Comparison of ENCODE assay signal across 14 cellular contexts in the genomic region with DNA sequence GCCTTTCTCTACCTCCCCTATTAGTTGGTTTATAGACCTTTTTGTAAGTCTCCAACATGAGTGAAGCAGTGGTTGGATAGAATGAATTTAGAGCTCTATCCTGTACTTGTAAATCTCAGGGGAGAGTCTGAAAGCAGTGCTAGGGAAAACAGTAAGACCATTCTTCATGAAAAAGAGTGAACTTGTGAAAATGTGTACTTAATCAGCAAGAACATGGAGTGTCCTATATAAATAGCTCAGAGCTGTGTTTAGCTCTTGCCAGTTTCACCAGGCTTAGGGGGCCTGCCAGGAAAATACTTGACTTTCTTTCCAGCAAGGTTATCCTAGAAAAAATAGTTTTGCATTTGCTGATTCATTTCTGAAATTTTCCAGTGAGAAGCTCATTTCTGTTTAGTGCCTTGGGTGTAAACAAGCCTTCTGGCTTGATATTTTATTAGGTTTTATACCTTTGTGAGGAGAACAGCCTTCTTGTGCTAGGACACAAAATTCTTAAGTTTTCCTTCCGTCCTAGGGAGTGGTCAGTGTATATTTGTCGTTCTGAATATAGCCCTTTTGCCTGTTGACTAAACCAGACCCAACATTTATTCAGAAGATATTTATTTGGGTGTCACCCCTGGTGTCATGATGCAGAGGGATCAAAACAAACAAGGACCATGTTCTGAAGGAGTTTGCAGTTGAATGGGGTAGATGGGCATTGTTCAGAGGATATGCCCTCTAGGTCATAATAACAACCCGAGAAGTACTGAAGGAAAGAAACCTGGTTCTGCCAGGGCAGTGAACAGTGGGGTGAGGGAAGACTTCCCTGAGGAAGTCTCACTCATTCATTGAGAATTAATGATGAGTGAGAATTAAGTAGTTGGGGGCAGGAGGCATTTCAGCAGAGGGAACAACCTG. TPM values are rescaled to one million over a fixed set of nuclear protein-coding genes. Genes with fewer than 3 reads are reported as not detected.
A peak's percentile ranks its signal among the peaks of the same experiment; 100 is the strongest.
DNase-seq lines count a peak whose midpoint lies in the region; ATAC-seq and TF ChIP-seq lines count a peak whose summit lies in the region.
"Had no signal": no experiment of that assay in that cellular context is flagged by ENCODE, and none has a peak within 500 bp of the region (broad histone marks: within the 10 kb centered on the region; RNA-seq: fewer than 3 reads in every experiment).

No MANE protein-coding gene starts in this region.

- H3K36me3 ChIP-seq in BJ (ENCODE audit: control insufficient read depth, insufficient read depth, low read length) (no peaks in the 10 kb centered on the region), gastrocnemius medialis (no peaks in the 10 kb centered on the region)
- H3K36me3 ChIP-seq: pancreas had no signal

- intact Hi-C loops in gastrocnemius medialis (cut with DNase I; ENCODE audit: low total_unique reads) = no loop called here

- no peaks in the 10 kb centered on the region for H3K27me3 Mint-ChIP-seq in activated T-cell treated with anti-CD3 and anti-CD28 coated beads, Interleukin-2, amount 50 U/mL, for 72 hours (ENCODE audit: low read depth)
- H3K27me3 Mint-ChIP-seq in type B pancreatic cell = no peaks in the 10 kb centered on the region
- H3K27me3 Mint-ChIP-seq: dendritic cell treated with granulocyte-macrophage colony-stimulating factor and Interleukin-4, amounts not matched to agents 40 ng/mL and 50 ng/mL, for 4 days had no signal

- peak overlapping the region; percentile 30 to 71 (median 65) for H3K27ac ChIP-seq in gastrocnemius medialis
- H3K27ac ChIP-seq: BLaER1 treated with 17β-estradiol and CSF1 and Interleukin-3, amounts not matched to agents 10 nM and 100 nM; pancreas had no signal

- H3K27ac Mint-ChIP-seq in activated T-cell treated with anti-CD3 and anti-CD28 coated beads, Interleukin-2, amount 50 U/mL, for 72 hours = no peak overlapping the region
- no peak overlapping the region for H3K27ac Mint-ChIP-seq in type B pancreatic cell
- H3K27ac Mint-ChIP-seq: dendritic cell treated with granulocyte-macrophage colony-stimulating factor and Interleukin-4, amounts not matched to agents 40 ng/mL and 50 ng/mL, for 4 days; T-helper 2 cell treated with Interferon-gamma antibody and Interleukin-4, amounts not matched to agents 5 μg/mL and 100 μg/mL, for 36 hours had no signal

- no peaks in the 10 kb centered on the region for H3K9me3 Mint-ChIP-seq in activated T-cell treated with anti-CD3 and anti-CD28 coated beads, Interleukin-2, amount 50 U/mL, for 72 hours
- H3K9me3 Mint-ChIP-seq in type B pancreatic cell = no peaks in the 10 kb centered on the region
- H3K9me3 Mint-ChIP-seq: dendritic cell treated with granulocyte-macrophage colony-stimulating factor and Interleukin-4, amounts not matched to agents 40 ng/mL and 50 ng/mL, for 4 days; T-helper 2 cell treated with Interferon-gamma antibody and Interleukin-4, amounts not matched to agents 5 μg/mL and 100 μg/mL, for 36 hours had no signal

- H3K4me3 ChIP-seq in BJ (ENCODE audit: low read depth, low read length) (no peak overlapping the region), cardiac fibroblast (replicated peaks in 1 of 2; ENCODE audit: low read depth in 2 of 2, low read length in 2 of 2) (no peak overlapping the region), gastrocnemius medialis (peak overlapping the region in 1 of 4 donors; percentile 16)
- H3K4me3 ChIP-seq: BLaER1 treated with 17β-estradiol and CSF1 and Interleukin-3, amounts not matched to agents 10 nM and 100 nM; pancreas had no signal

- peak; percentile 50 for DNase-seq in BJ (ENCODE audit: low read depth)
- peak; percentile 46 to 91 for DNase-seq in cardiac fibroblast (ENCODE audit: low read depth in 2 of 2)
- peak; percentile 63 for DNase-seq in hepatic stellate cell (ENCODE audit: low spot score)
- DNase-seq in gastrocnemius medialis = no peak
- no peak for DNase-seq in SKM-1 (lab: John Stamatoyannopoulos, UW; ENCODE audit: unreplicated experiment)
- no peak for DNase-seq in activated T-cell treated with anti-CD3 and anti-CD28 coated beads, Interleukin-2, amount 50 U/mL, for 72 hours
- no peak for DNase-seq in activated CD4-positive, alpha-beta T cell treated with anti-CD3 and anti-CD28 coated beads, Interleukin-2, amount 50 U/mL, for 4 hours
- DNase-seq in type B pancreatic cell (ENCODE audit: extremely low spot score, unreplicated experiment) = no peak
- DNase-seq: activated CD8-positive, alpha-beta memory T cell treated with anti-CD3 and anti-CD28 coated beads, Interleukin-2, amount 50 U/mL, for 48 hours; NCI-H1436 treated with DMSO at 0.1 percent for 48 hours; pancreas had no signal

- no peak overlapping the region for H3K4me3 Mint-ChIP-seq in activated T-cell treated with anti-CD3 and anti-CD28 coated beads, Interleukin-2, amount 50 U/mL, for 72 hours
- no peak overlapping the region for H3K4me3 Mint-ChIP-seq in type B pancreatic cell
- H3K4me3 Mint-ChIP-seq: dendritic cell treated with granulocyte-macrophage colony-stimulating factor and Interleukin-4, amounts not matched to agents 40 ng/mL and 50 ng/mL, for 4 days; T-helper 2 cell treated with Interferon-gamma antibody and Interleukin-4, amounts not matched to agents 5 μg/mL and 100 μg/mL, for 36 hours had no signal

- CTCF ChIA-PET in BJ (lab: Yijun Ruan, JAX) = interaction anchor here (1.0 to 1.1 kb wide), 2 partner anchors 9 to 19 kb away, joined by 3 read pairs; no protein-coding TSS in a partner anchor

- no peak for TF ChIP-seq POLR2A in gastrocnemius medialis (IDR thresholded peaks at IDR 0.05)

- ATAC-seq in gastrocnemius medialis = peak; percentile 23 to 35
- ATAC-seq in activated T-cell treated with anti-CD3 and anti-CD28 coated beads, Interleukin-2, amount 50 U/mL, for 72 hours (replicated peaks in 1 of 2) = no peak
- ATAC-seq: pancreas had no signal

- H3K27me3 ChIP-seq in BJ (ENCODE audit: control insufficient read depth, insufficient read depth, low read length) (no peaks in the 10 kb centered on the region), gastrocnemius medialis (no peaks in the 10 kb centered on the region)
- H3K27me3 ChIP-seq: BLaER1 treated with 17β-estradiol and CSF1 and Interleukin-3, amounts not matched to agents 10 nM and 100 nM; pancreas had no signal

- in situ Hi-C loops in gastrocnemius medialis (cut with MboI; ENCODE audit: low sequenced_read_pairs in 4 of 4) = no loop called here

- POLR2A ChIA-PET in BJ (lab: Charles Lee) = no interaction called here

- H3K4me1 Mint-ChIP-seq in activated T-cell treated with anti-CD3 and anti-CD28 coated beads, Interleukin-2, amount 50 U/mL, for 72 hours (ENCODE audit: low read depth) = peaks cover 27% of the 10 kb centered on the region
- H3K4me1 Mint-ChIP-seq in type B pancreatic cell (ENCODE audit: unreplicated experiment) = peaks cover 12% of the 10 kb centered on the region

- TF ChIP-seq CTCF in BJ (IDR thresholded peaks at IDR 0.05; ENCODE audit: insufficient read depth, low read depth, low read length) (no peak), cardiac fibroblast (IDR thresholded peaks at IDR 0.05; ENCODE audit: low read depth, low read length) (no peak), gastrocnemius medialis (IDR thresholded peaks at IDR 0.05 in 4 of 5, conservative IDR thresholded peaks at IDR 0.05 in 1 of 5) (no peak), type B pancreatic cell (conservative IDR thresholded peaks at IDR 0.05) (no peak)

- no peaks in the 10 kb centered on the region for H3K9me3 ChIP-seq in gastrocnemius medialis
- H3K9me3 ChIP-seq: pancreas had no signal

- H3K36me3 Mint-ChIP-seq in activated T-cell treated with anti-CD3 and anti-CD28 coated beads, Interleukin-2, amount 50 U/mL, for 72 hours (ENCODE audit: insufficient read depth in 2 of 2) = peaks cover 3 to 4% of the 10 kb centered on the region in 2 donors
- peaks cover 13% of the 10 kb centered on the region for H3K36me3 Mint-ChIP-seq in type B pancreatic cell

- peaks cover 41% of the 10 kb centered on the region in 2 donors for H3K4me1 ChIP-seq in gastrocnemius medialis

RNA-seq across cellular contexts. Expression of gene ARFGEF2, which starts 7.6 kb away (rescaled TPM):
- polyA plus RNA-seq in BJ (2011; rRNA removed) = 15.5 and 20.0 TPM in 2 replicates
- 32.4 and 33.1 TPM in 2 replicates for polyA minus RNA-seq in BJ (2011; rRNA and poly(A)+ RNA removed)
- total RNA-seq in gastrocnemius medialis = 10 to 100 TPM; 25.6 to 41.0 (median 33.5) TPM
- total RNA-seq in activated T-cell treated with anti-CD3 and anti-CD28 coated beads, Interleukin-2, amount 50 U/mL, for 72 hours = 10 to 100 TPM; 23.3 to 23.6 TPM
- total RNA-seq in type B pancreatic cell (ENCODE audit: low replicate concordance) = 26.7 and 39.2 TPM in 2 replicates

Comparison
In these comparisons a context has a peak if more than half of its experiments do, and no peak if none do; other contexts are left out.
1. DNase-seq: peak in BJ (single experiment), cardiac fibroblast (2 of 2) and hepatic stellate cell (single experiment); none in gastrocnemius medialis (0 of 2), SKM-1 (single experiment), activated T-cell treated with anti-CD3 and anti-CD28 coated beads, Interleukin-2, amount 50 U/mL, for 72 hours (0 of 2), activated CD4-positive, alpha-beta T cell treated with anti-CD3 and anti-CD28 coated beads, Interleukin-2, amount 50 U/mL, for 4 hours (0 of 2) and type B pancreatic cell (single experiment).
2. ATAC-seq: peak in gastrocnemius medialis (2 of 2); none in activated T-cell treated with anti-CD3 and anti-CD28 coated beads, Interleukin-2, amount 50 U/mL, for 72 hours (0 of 2).